9 cellular contexts compared by ENCODE assay signal in genomic region chr19:801861-802496, GRCh38. TPM values are rescaled to one million over a fixed set of nuclear protein-coding genes. Genes with fewer than 3 reads are reported as not detected.
A peak's percentile ranks its signal among the peaks of the same experiment; 100 is the strongest.
DNase-seq lines count a peak whose midpoint lies in the region; ATAC-seq, FAIRE-seq and TF ChIP-seq lines count a peak whose summit lies in the region.
"Had no signal": no experiment of that assay in that cellular context is flagged by ENCODE, and none has a peak within 500 bp of the region (broad histone marks: within the 10 kb centered on the region; RNA-seq: fewer than 3 reads in every experiment).

No MANE protein-coding gene starts in this region.

- TF ChIP-seq EP300 in A549 (IDR thresholded peaks at IDR 0.05), result no peak

- H3K27ac ChIP-seq in A549, result peak overlapping the region in 1 of 2 experiments; percentile 100; a peak in 3 of 6 replicates
- H3K27ac ChIP-seq in ectodermal cell (ENCODE audit: insufficient read depth, low read depth, low read length, poor library complexity, severe bottlenecking), result peak overlapping the region; percentile 59
- peak overlapping the region; percentile 23 for H3K27ac ChIP-seq in muscle layer of duodenum (ENCODE audit: low read length)
- H3K27ac ChIP-seq: WERI-Rb-1 had no signal

- peaks cover 19 to 24% (median 22%) of the 10 kb centered on the region in 3 donors for H3K4me1 Mint-ChIP-seq in IgD-negative memory B cell

- H3K36me3 Mint-ChIP-seq in IgD-negative memory B cell, result no peaks in the 10 kb centered on the region

- H3K4me1 ChIP-seq in A549 (peaks cover 42% of the 10 kb centered on the region), ectodermal cell (ENCODE audit: control insufficient read depth, insufficient read depth, low read length) (peaks cover 28% of the 10 kb centered on the region), muscle layer of duodenum (ENCODE audit: control insufficient read depth in 1 of 2, insufficient read depth in 2 of 2, low read length in 2 of 2) (peaks cover 21 to 67% of the 10 kb centered on the region in 2 donors)

- TF ChIP-seq CTCF in A549 (IDR thresholded peaks at IDR 0.05), result no peak

- H3K9me3 Mint-ChIP-seq in IgD-negative memory B cell, result no peaks in the 10 kb centered on the region

- H3K27ac Mint-ChIP-seq in IgD-negative memory B cell, result peak overlapping the region in 2 of 3 donors; percentile 50 to 85

- H3K4me3 Mint-ChIP-seq in IgD-negative memory B cell, result peak overlapping the region in 3 of 4 donors; percentile 32 to 84 (median 74)

- 90% methylated on average over 2 of the region's 23 CpGs for WGBS in A549 (ENCODE audit: missing lambda C conversion rate)
- 87 to 90% methylated on average over 23 of the region's 23 CpGs for WGBS in ectodermal cell, 2 experiments

- POLR2A ChIA-PET in A549 (lab: Yijun Ruan, JAX), result no interaction called here

- H3K36me3 ChIP-seq in ectodermal cell (ENCODE audit: control insufficient read depth, insufficient read depth, low read length), result peaks cover 38% of the 10 kb centered on the region
- peaks cover 23 to 42% of the 10 kb centered on the region in 2 donors for H3K36me3 ChIP-seq in muscle layer of duodenum (ENCODE audit: control insufficient read depth in 1 of 2, insufficient read depth in 2 of 2, low read length in 2 of 2)

- peak overlapping the region; percentile 86 for H3K4me2 ChIP-seq in A549

- TF ChIP-seq RAD21 in A549 (conservative IDR thresholded peaks at IDR 0.05 in 1 of 2, IDR thresholded peaks at IDR 0.05 in 1 of 2), result no peak

- H3K27me3 ChIP-seq in ectodermal cell (ENCODE audit: control insufficient read depth, insufficient read depth, low read length, poor library complexity, severe bottlenecking) (no peaks in the 10 kb centered on the region), muscle layer of duodenum (ENCODE audit: low read depth, low read length) (no peaks in the 10 kb centered on the region)

- DNase-seq in A549 (ENCODE audit: low read depth in 1 of 2, low spot score in 1 of 2), result no peak
- no peak for DNase-seq in SW480 (ENCODE audit: low spot score)
- DNase-seq in ureter (ENCODE audit: low spot score), result no peak
- DNase-seq in NCI-H524 (lab: John Stamatoyannopoulos, UW), result no peak
- DNase-seq in NCI-H526 (lab: John Stamatoyannopoulos, UW), result no peak
- DNase-seq: WERI-Rb-1 had no signal

- H3K4me3 ChIP-seq in A549 (peak overlapping the region; percentile 100), ectodermal cell (ENCODE audit: insufficient read depth, low read depth, low read length) (no peak overlapping the region), muscle layer of duodenum (ENCODE audit: low read depth in 1 of 2, low read length in 2 of 2) (peak overlapping the region; percentile 39 to 90)

- H3K9me3 ChIP-seq in A549 (no peaks in the 10 kb centered on the region), ectodermal cell (ENCODE audit: control insufficient read depth, low read length) (no peaks in the 10 kb centered on the region), muscle layer of duodenum (ENCODE audit: control insufficient read depth in 1 of 2, low read length in 2 of 2) (no peaks in the 10 kb centered on the region)

- no peaks in the 10 kb centered on the region for H3K27me3 Mint-ChIP-seq in IgD-negative memory B cell

- no peak for TF ChIP-seq POLR2A in A549 (IDR thresholded peaks at IDR 0.05; ENCODE audit: low read length)

- ATAC-seq in A549, result no peak

- no peak for FAIRE-seq in A549 (lab: Jason Lieb, UNC)

- CTCF ChIA-PET in A549 (lab: Yijun Ruan, JAX), result interaction anchor here (1.7 kb wide), 1 partner anchor 29 kb away, joined by 3 read pairs; no protein-coding TSS in a partner anchor

TF ChIP-seq in A549, 52 proteins besides CTCF, POLR2A, EP300 and RAD21:
- TF ChIP-seq HOXB5 (CRISPR knock-in tag; IDR thresholded peaks at IDR 0.05), result no peak
- TF ChIP-seq HOXA7 (CRISPR knock-in tag; IDR thresholded peaks at IDR 0.05), result no peak
- no peak for TF ChIP-seq MAZ (IDR thresholded peaks at IDR 0.05; ENCODE audit: borderline replicate concordance, low read depth, low read length)
- TF ChIP-seq MAX (IDR thresholded peaks at IDR 0.05), result no peak
- no peak for TF ChIP-seq FOXS1 (CRISPR knock-in tag; IDR thresholded peaks at IDR 0.05)
- TF ChIP-seq ZC3H11A (IDR thresholded peaks at IDR 0.05), result no peak

RNA-seq across cellular contexts. Expression of gene PTBP1, which starts 4.7 kb away (rescaled TPM):
- polyA plus RNA-seq in A549 (2011; rRNA removed) (144 and 207 TPM in 2 replicates), A549 (2017; fragmentation: RNase III; extraction: RNeasy Plus Mini Kit Qiagen cat#74134 plus additional on column Dnase treatment) (264 to 299 TPM (median 285 TPM) in 3 replicates), IgD-negative memory B cell (163 TPM)
- 326 and 379 TPM in 2 replicates for polyA plus RNA-seq in A549 (2012; cell fraction: cytosol; rRNA removed)
- 472 and 807 TPM in 2 replicates for polyA plus RNA-seq in A549 (2012; cell fraction: nucleus; rRNA removed)
- 224 and 254 TPM in 2 replicates for polyA minus RNA-seq in A549 (2011; rRNA and poly(A)+ RNA removed)
- 477 TPM for polyA plus RNA-seq in ectodermal cell (2013, experiment 1 of 4)
- 476 TPM for polyA plus RNA-seq in ectodermal cell (2013, experiment 2 of 4)
- 331 TPM for polyA plus RNA-seq in ectodermal cell (2013, experiment 3 of 4)
- polyA plus RNA-seq in ectodermal cell (2013, experiment 4 of 4), result 345 TPM
- 374 TPM for total RNA-seq in ureter

RNA-seq across cellular contexts. Expression of gene PLPPR3, which starts 19.8 kb away (rescaled TPM):
- 2.6 and 3.2 TPM in 2 replicates for polyA plus RNA-seq in A549 (2011; rRNA removed)
- polyA plus RNA-seq in A549 (2012; cell fraction: cytosol; rRNA removed), result 4.1 and 7.6 TPM in 2 replicates
- polyA plus RNA-seq in A549 (2012; cell fraction: nucleus; rRNA removed), result 9.8 and 12.3 TPM in 2 replicates
- polyA plus RNA-seq in A549 (2017; fragmentation: RNase III; extraction: RNeasy Plus Mini Kit Qiagen cat#74134 plus additional on column Dnase treatment), result 3.5 to 4.2 TPM (median 3.7 TPM) in 3 replicates
- 4.2 and 6.4 TPM in 2 replicates for polyA minus RNA-seq in A549 (2011; rRNA and poly(A)+ RNA removed)
- not detected for polyA plus RNA-seq in IgD-negative memory B cell
- polyA plus RNA-seq in ectodermal cell (2013, experiment 1 of 4), result 96.2 TPM
- polyA plus RNA-seq in ectodermal cell (2013, experiment 2 of 4), result 106 TPM
- polyA plus RNA-seq in ectodermal cell (2013, experiment 3 of 4), result 100 TPM
- 110 TPM for polyA plus RNA-seq in ectodermal cell (2013, experiment 4 of 4)
- total RNA-seq in ureter, result not detected

RNA-seq across cellular contexts. Expression of gene AZU1, which starts 25.7 kb away (rescaled TPM):
- polyA plus RNA-seq in A549 (2011; rRNA removed), result 0.15 and 0.31 TPM in 2 replicates
- 0.16 and 0.26 TPM in 2 replicates for polyA plus RNA-seq in A549 (2012; cell fraction: cytosol; rRNA removed)
- 4.7 and 5.9 TPM in 2 replicates for polyA plus RNA-seq in A549 (2012; cell fraction: nucleus; rRNA removed)
- polyA plus RNA-seq in A549 (2017; fragmentation: RNase III; extraction: RNeasy Plus Mini Kit Qiagen cat#74134 plus additional on column Dnase treatment), result 0.26 to 0.55 TPM (median 0.32 TPM) in 3 replicates
- not detected in 2 replicates for polyA minus RNA-seq in A549 (2011; rRNA and poly(A)+ RNA removed)
- polyA plus RNA-seq in IgD-negative memory B cell, result not detected
- 1.1 TPM for polyA plus RNA-seq in ectodermal cell (2013, experiment 1 of 4)
- 1.9 TPM for polyA plus RNA-seq in ectodermal cell (2013, experiment 2 of 4)
- polyA plus RNA-seq in ectodermal cell (2013, experiment 3 of 4), result 1.0 TPM
- 1.0 TPM for polyA plus RNA-seq in ectodermal cell (2013, experiment 4 of 4)
- not detected for total RNA-seq in ureter

RNA-seq across cellular contexts. Expression of gene PRTN3, which starts 38.8 kb away (rescaled TPM):
- polyA plus RNA-seq in A549 (2011; rRNA removed), result 0.21 and 0.36 TPM in 2 replicates
- polyA plus RNA-seq in A549 (2012; cell fraction: cytosol; rRNA removed), result 0.53 and 0.69 TPM in 2 replicates
- polyA plus RNA-seq in A549 (2012; cell fraction: nucleus; rRNA removed), result 0.34 and 0.65 TPM in 2 replicates
- polyA plus RNA-seq in A549 (2017; fragmentation: RNase III; extraction: RNeasy Plus Mini Kit Qiagen cat#74134 plus additional on column Dnase treatment), result 0.18 to 0.39 TPM (median 0.24 TPM) in 3 replicates
- polyA minus RNA-seq in A549 (2011; rRNA and poly(A)+ RNA removed), result 0.44 TPM in 1 of 2 replicates, not detected in the other
- polyA plus RNA-seq in IgD-negative memory B cell, result not detected
- not detected for polyA plus RNA-seq in ectodermal cell (2013, experiment 1 of 4)
- polyA plus RNA-seq in ectodermal cell (2013, experiment 2 of 4), result 0.32 TPM
- not detected for polyA plus RNA-seq in ectodermal cell (2013, experiment 3 of 4)
- 1.1 TPM for polyA plus RNA-seq in ectodermal cell (2013, experiment 4 of 4)
- not detected for total RNA-seq in ureter

RNA-seq across cellular contexts. Expression of gene ELANE, which starts 50.1 kb away (rescaled TPM):
- polyA plus RNA-seq in A549 (2011; rRNA removed) (0.15 and 0.35 TPM in 2 replicates), A549 (2017; fragmentation: RNase III; extraction: RNeasy Plus Mini Kit Qiagen cat#74134 plus additional on column Dnase treatment) (0.14 to 0.15 TPM (median 0.15 TPM) in 3 replicates), IgD-negative memory B cell (not detected)
- polyA plus RNA-seq in A549 (2012; cell fraction: cytosol; rRNA removed), result 0.15 and 0.22 TPM in 2 replicates
- 0.42 and 0.48 TPM in 2 replicates for polyA plus RNA-seq in A549 (2012; cell fraction: nucleus; rRNA removed)
- polyA minus RNA-seq in A549 (2011; rRNA and poly(A)+ RNA removed), result not detected in 2 replicates
- not detected for polyA plus RNA-seq in ectodermal cell (2013, experiment 1 of 4)
- not detected for polyA plus RNA-seq in ectodermal cell (2013, experiment 2 of 4)
- polyA plus RNA-seq in ectodermal cell (2013, experiment 3 of 4), result not detected
- polyA plus RNA-seq in ectodermal cell (2013, experiment 4 of 4), result not detected
- 0.81 TPM for total RNA-seq in ureter
